6 cellular contexts compared by ENCODE assay signal in the genomic region with DNA sequence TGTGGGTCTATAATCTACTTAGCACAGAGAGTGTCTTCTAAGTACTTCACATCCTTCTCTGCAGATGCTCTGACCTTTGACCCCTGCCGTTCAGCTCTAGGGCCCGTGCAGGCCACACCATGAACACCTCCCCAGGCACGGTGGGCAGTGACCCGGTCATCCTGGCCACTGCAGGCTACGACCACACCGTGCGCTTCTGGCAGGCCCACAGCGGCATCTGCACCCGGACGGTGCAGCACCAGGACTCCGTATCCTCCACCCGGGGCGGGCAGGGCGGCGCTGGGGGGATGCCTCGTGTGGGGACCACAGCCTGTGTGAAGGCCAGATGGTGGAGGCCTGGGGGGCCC. TPM values are rescaled to one million over a fixed set of nuclear protein-coding genes. Genes with fewer than 3 reads are reported as not detected.
DNase-seq lines count a peak whose midpoint lies in the region.

No MANE protein-coding gene starts in this region.

- peaks cover 15% of the 10 kb centered on the region for H3K36me3 Mint-ChIP-seq in activated CD4-positive, alpha-beta T cell treated with anti-CD3 and anti-CD28 coated beads, Interleukin-2, amount 10 ng/mL, durations not matched to agents 7 days and 5 days (ENCODE audit: low read depth)
- peaks cover 11% of the 10 kb centered on the region for H3K36me3 Mint-ChIP-seq in activated T-helper 1 cell treated with anti-CD3 and anti-CD28 coated beads, Interleukin-12 subunit alpha, Interleukin-12 subunit beta, Interleukin-2, Interleukin-4 antibody, amounts not matched to agents 30 ng/mL and 10 ng/mL and 1 ng/mL, durations not matched to agents 14 hours and 24 hours and 36 hours (ENCODE audit: low read depth)

- no peaks in the 10 kb centered on the region for H3K9me3 Mint-ChIP-seq in activated CD4-positive, alpha-beta T cell treated with anti-CD3 and anti-CD28 coated beads, Interleukin-2, amount 10 ng/mL, durations not matched to agents 7 days and 5 days
- no peaks in the 10 kb centered on the region for H3K9me3 Mint-ChIP-seq in activated T-helper 1 cell treated with anti-CD3 and anti-CD28 coated beads, Interleukin-12 subunit alpha, Interleukin-12 subunit beta, Interleukin-2, Interleukin-4 antibody, amounts not matched to agents 30 ng/mL and 10 ng/mL and 1 ng/mL, durations not matched to agents 14 hours and 24 hours and 36 hours

- peak overlapping the region; percentile 76 for H3K4me3 Mint-ChIP-seq in activated CD4-positive, alpha-beta T cell treated with anti-CD3 and anti-CD28 coated beads, Interleukin-2, amount 10 ng/mL, durations not matched to agents 7 days and 5 days
- peak overlapping the region; percentile 86 for H3K4me3 Mint-ChIP-seq in activated T-helper 1 cell treated with anti-CD3 and anti-CD28 coated beads, Interleukin-12 subunit alpha, Interleukin-12 subunit beta, Interleukin-2, Interleukin-4 antibody, amounts not matched to agents 30 ng/mL and 10 ng/mL and 1 ng/mL, durations not matched to agents 14 hours and 24 hours and 36 hours

- H3K27me3 Mint-ChIP-seq in activated CD4-positive, alpha-beta T cell treated with anti-CD3 and anti-CD28 coated beads, Interleukin-2, amount 10 ng/mL, durations not matched to agents 7 days and 5 days, result peaks cover 4% of the 10 kb centered on the region
- H3K27me3 Mint-ChIP-seq in activated T-helper 1 cell treated with anti-CD3 and anti-CD28 coated beads, Interleukin-12 subunit alpha, Interleukin-12 subunit beta, Interleukin-2, Interleukin-4 antibody, amounts not matched to agents 30 ng/mL and 10 ng/mL and 1 ng/mL, durations not matched to agents 14 hours and 24 hours and 36 hours (ENCODE audit: insufficient read depth), result peaks cover 11% of the 10 kb centered on the region

- DNase-seq in activated CD4-positive, alpha-beta T cell treated with anti-CD3 and anti-CD28 coated beads, Interleukin-2, amount 10 ng/mL, durations not matched to agents 7 days and 5 days, result no peak
- DNase-seq in activated CD4-positive, alpha-beta T cell treated with anti-CD3 and anti-CD28 coated beads, Interleukin-2, amount 50 U/mL, for 1 hour, result no peak
- DNase-seq in activated T-helper 1 cell treated with anti-CD3 and anti-CD28 coated beads, Interleukin-12 subunit alpha, Interleukin-12 subunit beta, Interleukin-2, Interleukin-4 antibody, amounts not matched to agents 30 ng/mL and 10 ng/mL and 1 ng/mL, durations not matched to agents 14 hours and 24 hours and 36 hours (ENCODE audit: low spot score), result no peak
- no peak for DNase-seq in activated effector memory CD4-positive, alpha-beta T cell treated with anti-CD3 and anti-CD28 coated beads, Interleukin-2, amount 50 U/mL, for 16 hours
- no peak for DNase-seq in dermis blood vessel endothelial cell

- POLR2A ChIA-PET in activated CD4-positive, alpha-beta T cell treated with anti-CD3 and anti-CD28 coated beads, Interleukin-2, amount 10 ng/mL, durations not matched to agents 7 days and 5 days (lab: Charles Lee), result no interaction called here

- intact Hi-C loops in activated T-helper 1 cell treated with anti-CD3 and anti-CD28 coated beads, Interleukin-12 subunit alpha, Interleukin-12 subunit beta, Interleukin-2, Interleukin-4 antibody, amounts not matched to agents 30 ng/mL and 10 ng/mL and 1 ng/mL, durations not matched to agents 14 hours and 24 hours and 36 hours (cut with micrococcal nuclease), result loop anchor here (1.0 kb wide), 7 partner anchors 9 to 476 kb away; a partner anchor contains a TSS

- H3K27ac Mint-ChIP-seq in activated CD4-positive, alpha-beta T cell treated with anti-CD3 and anti-CD28 coated beads, Interleukin-2, amount 10 ng/mL, durations not matched to agents 7 days and 5 days, result peak overlapping the region; percentile 84
- H3K27ac Mint-ChIP-seq in activated T-helper 1 cell treated with anti-CD3 and anti-CD28 coated beads, Interleukin-12 subunit alpha, Interleukin-12 subunit beta, Interleukin-2, Interleukin-4 antibody, amounts not matched to agents 30 ng/mL and 10 ng/mL and 1 ng/mL, durations not matched to agents 14 hours and 24 hours and 36 hours, result peak overlapping the region; percentile 67

- no peaks in the 10 kb centered on the region for H3K9me3 ChIP-seq in mesodermal cell (ENCODE audit: control insufficient read depth, low read length)

- H3K4me1 ChIP-seq in mesodermal cell (ENCODE audit: control insufficient read depth, insufficient read depth, low read length, poor library complexity, severe bottlenecking), result peaks cover 8% of the 10 kb centered on the region

- peak overlapping the region; percentile 57 for H3K27ac ChIP-seq in mesodermal cell (ENCODE audit: low read depth, low read length, severe bottlenecking)

- H3K36me3 ChIP-seq in mesodermal cell (ENCODE audit: control insufficient read depth, insufficient read depth, low read length), result peaks cover 39% of the 10 kb centered on the region

- H3K4me3 ChIP-seq in mesodermal cell (ENCODE audit: extremely low read depth, insufficient read depth, low read length, poor library complexity, severe bottlenecking), result peak overlapping the region; percentile 69

- CTCF ChIA-PET in activated CD4-positive, alpha-beta T cell treated with anti-CD3 and anti-CD28 coated beads, Interleukin-2, amount 10 ng/mL, durations not matched to agents 7 days and 5 days (lab: Charles Lee), result interaction anchor here (1.4 kb wide), 1 partner anchor 9 kb away, joined by 3 read pairs; a partner anchor contains a TSS

- WGBS in mesodermal cell (ENCODE audit: insufficient coverage in 2 of 2), 2 experiments, result 28 to 33% methylated on average over 14 to 15 of the region's 16 CpGs

- peaks cover 24% of the 10 kb centered on the region for H3K4me1 Mint-ChIP-seq in activated CD4-positive, alpha-beta T cell treated with anti-CD3 and anti-CD28 coated beads, Interleukin-2, amount 10 ng/mL, durations not matched to agents 7 days and 5 days
- peaks cover 22% of the 10 kb centered on the region for H3K4me1 Mint-ChIP-seq in activated T-helper 1 cell treated with anti-CD3 and anti-CD28 coated beads, Interleukin-12 subunit alpha, Interleukin-12 subunit beta, Interleukin-2, Interleukin-4 antibody, amounts not matched to agents 30 ng/mL and 10 ng/mL and 1 ng/mL, durations not matched to agents 14 hours and 24 hours and 36 hours (ENCODE audit: low read depth)

RNA-seq across cellular contexts. Expression of a gene that starts 0.7 kb away (rescaled TPM):
- total RNA-seq in activated CD4-positive, alpha-beta T cell treated with anti-CD3 and anti-CD28 coated beads, Interleukin-2, amount 10 ng/mL, durations not matched to agents 7 days and 5 days, result 10 to 100 TPM; 35.9 to 36.4 TPM
- 57.0 and 61.9 TPM in 2 replicates for total RNA-seq in activated T-helper 1 cell treated with anti-CD3 and anti-CD28 coated beads, Interleukin-12 subunit alpha, Interleukin-12 subunit beta, Interleukin-2, Interleukin-4 antibody, amounts not matched to agents 30 ng/mL and 10 ng/mL and 1 ng/mL, durations not matched to agents 14 hours and 24 hours and 36 hours
- 50.6 TPM for polyA plus RNA-seq in mesodermal cell (2013, experiment 1 of 2)
- 45.8 TPM for polyA plus RNA-seq in mesodermal cell (2013, experiment 2 of 2)
- total RNA-seq in dermis blood vessel endothelial cell, result 16.0 and 25.6 TPM in 2 replicates

RNA-seq across cellular contexts. Expression of a gene that starts 4.7 kb away (rescaled TPM):
- 10 to 100 TPM; 13.9 to 17.4 TPM for total RNA-seq in activated CD4-positive, alpha-beta T cell treated with anti-CD3 and anti-CD28 coated beads, Interleukin-2, amount 10 ng/mL, durations not matched to agents 7 days and 5 days
- 24.7 and 25.1 TPM in 2 replicates for total RNA-seq in activated T-helper 1 cell treated with anti-CD3 and anti-CD28 coated beads, Interleukin-12 subunit alpha, Interleukin-12 subunit beta, Interleukin-2, Interleukin-4 antibody, amounts not matched to agents 30 ng/mL and 10 ng/mL and 1 ng/mL, durations not matched to agents 14 hours and 24 hours and 36 hours
- polyA plus RNA-seq in mesodermal cell (2013, experiment 1 of 2), result 12.2 TPM
- 11.9 TPM for polyA plus RNA-seq in mesodermal cell (2013, experiment 2 of 2)
- 1.3 and 4.4 TPM in 2 replicates for total RNA-seq in dermis blood vessel endothelial cell

RNA-seq across cellular contexts. Expression of a gene that starts 8.7 kb away (rescaled TPM):
- total RNA-seq in activated CD4-positive, alpha-beta T cell treated with anti-CD3 and anti-CD28 coated beads, Interleukin-2, amount 10 ng/mL, durations not matched to agents 7 days and 5 days, result 10 to 100 TPM; 19.4 to 22.9 TPM
- total RNA-seq in activated T-helper 1 cell treated with anti-CD3 and anti-CD28 coated beads, Interleukin-12 subunit alpha, Interleukin-12 subunit beta, Interleukin-2, Interleukin-4 antibody, amounts not matched to agents 30 ng/mL and 10 ng/mL and 1 ng/mL, durations not matched to agents 14 hours and 24 hours and 36 hours, result 37.2 and 37.7 TPM in 2 replicates
- polyA plus RNA-seq in mesodermal cell (2013, experiment 1 of 2), result 27.5 TPM
- polyA plus RNA-seq in mesodermal cell (2013, experiment 2 of 2), result 27.1 TPM
- 18.4 and 20.2 TPM in 2 replicates for total RNA-seq in dermis blood vessel endothelial cell

RNA-seq across cellular contexts. Expression of a gene that starts 9.5 kb away (rescaled TPM):
- under 1 TPM; 0.07 to 0.19 TPM for total RNA-seq in activated CD4-positive, alpha-beta T cell treated with anti-CD3 and anti-CD28 coated beads, Interleukin-2, amount 10 ng/mL, durations not matched to agents 7 days and 5 days
- 1.0 and 1.2 TPM in 2 replicates for total RNA-seq in activated T-helper 1 cell treated with anti-CD3 and anti-CD28 coated beads, Interleukin-12 subunit alpha, Interleukin-12 subunit beta, Interleukin-2, Interleukin-4 antibody, amounts not matched to agents 30 ng/mL and 10 ng/mL and 1 ng/mL, durations not matched to agents 14 hours and 24 hours and 36 hours
- polyA plus RNA-seq in mesodermal cell (2013, experiment 1 of 2), result 1.9 TPM
- polyA plus RNA-seq in mesodermal cell (2013, experiment 2 of 2), result 1.8 TPM
- 0.05 and 0.17 TPM in 2 replicates for total RNA-seq in dermis blood vessel endothelial cell

RNA-seq across cellular contexts. Expression of a gene that starts 17.5 kb away (rescaled TPM):
- total RNA-seq in activated CD4-positive, alpha-beta T cell treated with anti-CD3 and anti-CD28 coated beads, Interleukin-2, amount 10 ng/mL, durations not matched to agents 7 days and 5 days, result 10 to 100 TPM; 28.8 to 32.6 TPM
- 35.6 and 37.4 TPM in 2 replicates for total RNA-seq in activated T-helper 1 cell treated with anti-CD3 and anti-CD28 coated beads, Interleukin-12 subunit alpha, Interleukin-12 subunit beta, Interleukin-2, Interleukin-4 antibody, amounts not matched to agents 30 ng/mL and 10 ng/mL and 1 ng/mL, durations not matched to agents 14 hours and 24 hours and 36 hours
- 23.1 TPM for polyA plus RNA-seq in mesodermal cell (2013, experiment 1 of 2)
- 19.1 TPM for polyA plus RNA-seq in mesodermal cell (2013, experiment 2 of 2)
- total RNA-seq in dermis blood vessel endothelial cell, result 34.4 and 37.1 TPM in 2 replicates
